Comparison of ENCODE assay signal across 11 cellular contexts in the genomic region with DNA sequence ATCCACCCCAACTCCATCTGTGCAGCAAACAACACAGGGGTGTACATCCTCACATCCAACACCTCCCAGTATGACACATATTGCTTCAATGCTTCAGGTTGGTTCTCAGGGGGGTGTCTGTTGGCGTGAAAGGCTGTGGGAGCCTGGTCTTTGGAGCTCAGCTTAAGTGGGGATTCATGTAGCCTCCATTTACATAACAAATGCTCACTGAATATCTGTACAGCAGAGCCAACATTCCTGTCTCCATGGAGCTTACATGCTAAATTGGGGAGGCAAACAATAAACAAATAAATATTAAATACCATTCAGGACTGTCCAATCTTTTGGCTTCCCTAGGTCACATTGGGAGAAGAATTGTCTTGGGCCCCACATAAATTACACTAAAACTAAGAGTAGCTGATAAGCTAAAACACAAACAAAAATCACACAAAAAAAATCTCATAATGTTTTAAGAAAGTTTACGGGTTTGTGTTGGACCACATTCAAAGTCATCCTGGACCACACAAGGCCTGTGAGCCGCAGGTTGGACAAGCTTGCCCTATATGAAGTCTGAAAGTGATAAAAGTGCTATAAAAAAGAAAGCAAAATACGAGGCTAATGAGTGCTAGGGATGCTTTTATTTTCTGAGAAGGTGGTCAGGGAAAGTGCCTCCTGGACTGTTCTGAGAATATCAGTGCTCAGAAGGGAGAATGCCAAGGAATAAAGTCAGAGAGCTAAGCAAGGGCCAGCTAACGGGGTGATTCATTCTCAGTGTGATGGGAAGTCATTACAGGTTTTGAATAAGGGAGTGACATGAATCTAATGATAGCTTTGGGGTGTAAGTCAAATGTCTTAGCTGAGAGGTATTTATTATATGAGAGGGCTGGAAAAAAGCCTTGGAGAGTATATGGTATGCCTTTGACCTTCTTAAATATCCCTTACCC. TPM values are rescaled to one million over a fixed set of nuclear protein-coding genes. Genes with fewer than 3 reads are reported as not detected.
DNase-seq lines count a peak whose midpoint lies in the region; ATAC-seq lines count a peak whose summit lies in the region.
"Had no signal": no experiment of that assay in that cellular context is flagged by ENCODE, and none has a peak within 500 bp of the region (broad histone marks: within the 10 kb centered on the region; RNA-seq: fewer than 3 reads in every experiment).

No MANE protein-coding gene starts in this region.

- POLR2A ChIA-PET in naive thymus-derived CD4-positive, alpha-beta T cell (lab: Charles Lee) = interaction anchor here (0.6 to 12.6 kb wide), 6 partner anchors 14 to 151 kb away, joined by 3 to 354 read pairs (median 4); no protein-coding TSS in a partner anchor

- peak overlapping the region; percentile 88 for H3K27ac Mint-ChIP-seq in activated naive CD8-positive, alpha-beta T cell treated with anti-CD3 and anti-CD28 coated beads for 36 hours
- peak overlapping the region; percentile 85 to 100 (median 94) for H3K27ac Mint-ChIP-seq in naive thymus-derived CD4-positive, alpha-beta T cell

- in situ Hi-C loops in GM23248 (cut with MboI) = no loop called here

- peak overlapping the region; percentile 46 for H3K4me2 ChIP-seq in GM23248 (ENCODE audit: unreplicated experiment)

- H3K4me1 ChIP-seq in ACC112 (ENCODE audit: control insufficient read depth, insufficient read depth, low read length, unreplicated experiment) (peaks cover 51% of the 10 kb centered on the region), GM23248 (ENCODE audit: insufficient read depth) (peaks cover 67% of the 10 kb centered on the region)
- peaks cover 71 to 88% of the 10 kb centered on the region in 2 donors for H3K4me1 ChIP-seq in naive thymus-derived CD4-positive, alpha-beta T cell (ENCODE audit: control insufficient read depth in 2 of 2, insufficient read depth in 2 of 2, low read length in 2 of 2)

- H3K79me2 ChIP-seq in ACC112 (ENCODE audit: control insufficient read depth, insufficient read depth, low read length, unreplicated experiment) (peaks cover 82% of the 10 kb centered on the region), GM23248 (ENCODE audit: insufficient read depth) (peaks cover 92% of the 10 kb centered on the region)

- ATAC-seq in naive thymus-derived CD4-positive, alpha-beta T cell = no peak
- ATAC-seq in HG02571 (IDR thresholded peaks at IDR 0.05; ENCODE audit: unreplicated experiment) = no peak
- ATAC-seq in HG03354 (IDR thresholded peaks at IDR 0.05; ENCODE audit: poor library complexity, severe bottlenecking, unreplicated experiment) = no peak

- CTCF ChIA-PET in naive thymus-derived CD4-positive, alpha-beta T cell (lab: Charles Lee) = no interaction called here

- peak; percentile 86 for DNase-seq in GM23248
- no peak for DNase-seq in activated naive CD8-positive, alpha-beta T cell treated with anti-CD3 and anti-CD28 coated beads for 36 hours
- DNase-seq in naive thymus-derived CD4-positive, alpha-beta T cell = no peak
- DNase-seq in retina = no peak
- DNase-seq in NCI-H2171 treated with DMSO at 0.1 percent for 48 hours (lab: John Stamatoyannopoulos, UW) = no peak
- DNase-seq: cerebellar nuclear complex, NCI-H2107, RPMI8226 had no signal

- peaks cover 91% of the 10 kb centered on the region for H3F3A ChIP-seq in GM23248 (ENCODE audit: insufficient read depth)

- H3K27me3 ChIP-seq in ACC112 (ENCODE audit: insufficient read depth, low read length) (no peaks in the 10 kb centered on the region), GM23248 (replicated peaks; ENCODE audit: insufficient read depth) (no peaks in the 10 kb centered on the region)
- no peaks in the 10 kb centered on the region for H3K27me3 ChIP-seq in naive thymus-derived CD4-positive, alpha-beta T cell (ENCODE audit: control insufficient read depth in 2 of 2, insufficient read depth in 2 of 2, low read length in 2 of 2)

- intact Hi-C loops in naive thymus-derived CD4-positive, alpha-beta T cell (cut with micrococcal nuclease) = loop anchor here in 1 of 2 donors (2.0 kb wide), 1 partner anchor 16 kb away; no protein-coding TSS in a partner anchor

- H3K9me2 ChIP-seq in GM23248 (ENCODE audit: insufficient read depth) = no peaks in the 10 kb centered on the region

- H3K9me3 Mint-ChIP-seq in activated naive CD8-positive, alpha-beta T cell treated with anti-CD3 and anti-CD28 coated beads for 36 hours = peaks cover 2% of the 10 kb centered on the region
- H3K9me3 Mint-ChIP-seq in naive thymus-derived CD4-positive, alpha-beta T cell = peaks cover 0 to 6% (median 0%) of the 10 kb centered on the region in 11 donors

- no peaks in the 10 kb centered on the region for H3K27me3 Mint-ChIP-seq in activated naive CD8-positive, alpha-beta T cell treated with anti-CD3 and anti-CD28 coated beads for 36 hours
- no peaks in the 10 kb centered on the region for H3K27me3 Mint-ChIP-seq in naive thymus-derived CD4-positive, alpha-beta T cell

- 37 to 39% methylated on average over 5 of the region's 5 CpGs for WGBS in GM23248 (ENCODE audit: low coverage in 1 of 2, low lambda C conversion rate in 2 of 2, missing lambda C conversion rate in 2 of 2), 2 experiments

- H3K4me3 ChIP-seq in ACC112 (ENCODE audit: low read depth, low read length) (peak overlapping the region; percentile 22; the same call in 1 of the 2 replicates), GM23248 (peak overlapping the region; percentile 17; the same call in 1 of the 2 replicates)
- peak overlapping the region; percentile 6 for H3K4me3 ChIP-seq in naive thymus-derived CD4-positive, alpha-beta T cell (ENCODE audit: low read length)

- peak overlapping the region; percentile 65 for H3K9ac ChIP-seq in GM23248

- H3K27ac ChIP-seq in ACC112 (ENCODE audit: low read depth, low read length) = peak overlapping the region; percentile 75
- peak overlapping the region; percentile 86 for H3K27ac ChIP-seq in GM23248
- H3K27ac ChIP-seq in naive thymus-derived CD4-positive, alpha-beta T cell (ENCODE audit: low read depth, low read length) = peak overlapping the region; percentile 65

- H3K4me1 Mint-ChIP-seq in activated naive CD8-positive, alpha-beta T cell treated with anti-CD3 and anti-CD28 coated beads for 36 hours = peaks cover 79% of the 10 kb centered on the region
- peaks cover 63 to 93% (median 90%) of the 10 kb centered on the region in 7 donors for H3K4me1 Mint-ChIP-seq in naive thymus-derived CD4-positive, alpha-beta T cell

- H3K36me3 Mint-ChIP-seq in activated naive CD8-positive, alpha-beta T cell treated with anti-CD3 and anti-CD28 coated beads for 36 hours = peaks cover 74% of the 10 kb centered on the region
- H3K36me3 Mint-ChIP-seq in naive thymus-derived CD4-positive, alpha-beta T cell = peaks cover 20 to 80% (median 75%) of the 10 kb centered on the region in 5 donors

- H3K36me3 ChIP-seq in ACC112 (ENCODE audit: insufficient read depth, low read length) (peaks cover 61% of the 10 kb centered on the region), GM23248 (ENCODE audit: low read depth) (peaks cover 83% of the 10 kb centered on the region)
- H3K36me3 ChIP-seq in naive thymus-derived CD4-positive, alpha-beta T cell (ENCODE audit: control insufficient read depth in 2 of 3, insufficient read depth in 3 of 3, low read length in 3 of 3) = peaks cover 21 to 57% (median 45%) of the 10 kb centered on the region in 3 experiments

- H3K9me3 ChIP-seq in GM23248 (ENCODE audit: low read depth) = no peaks in the 10 kb centered on the region
- H3K9me3 ChIP-seq in naive thymus-derived CD4-positive, alpha-beta T cell (ENCODE audit: control insufficient read depth in 2 of 3, low read length in 3 of 3) = no peaks in the 10 kb centered on the region

- no peaks in the 10 kb centered on the region for H4K20me1 ChIP-seq in GM23248 (ENCODE audit: insufficient read depth)

- H2AFZ ChIP-seq in ACC112 (ENCODE audit: low read length, unreplicated experiment) (no peak overlapping the region), GM23248 (no peak overlapping the region)

- H3K4me3 Mint-ChIP-seq in activated naive CD8-positive, alpha-beta T cell treated with anti-CD3 and anti-CD28 coated beads for 36 hours = no peak overlapping the region
- peak overlapping the region; percentile 17 to 77 (median 58) for H3K4me3 Mint-ChIP-seq in naive thymus-derived CD4-positive, alpha-beta T cell

RNA-seq across cellular contexts. Expression of a gene that starts 41.6 kb away (rescaled TPM):
- 405 and 506 TPM in 2 replicates for total RNA-seq in GM23248 (2014; rRNA removed; shearing (Covaris generic))
- polyA plus RNA-seq in GM23248 (2016; fragmentation: Nextera tagmentation; extraction: Ambion mirVana) = 519 and 523 TPM in 2 replicates
- total RNA-seq in activated naive CD8-positive, alpha-beta T cell treated with anti-CD3 and anti-CD28 coated beads for 36 hours = 100 to 1,000 TPM; 380 to 428 TPM
- total RNA-seq in naive thymus-derived CD4-positive, alpha-beta T cell = 1,000 to 10,000 TPM in 1 of 5 experiments, 100 to 1,000 TPM in 4; 369 to 1,223 (median 784) TPM
- polyA plus RNA-seq in naive thymus-derived CD4-positive, alpha-beta T cell = 100 to 1,000 TPM; 332 to 372 TPM
